8 cellular contexts compared by ENCODE assay signal in the genomic region with DNA sequence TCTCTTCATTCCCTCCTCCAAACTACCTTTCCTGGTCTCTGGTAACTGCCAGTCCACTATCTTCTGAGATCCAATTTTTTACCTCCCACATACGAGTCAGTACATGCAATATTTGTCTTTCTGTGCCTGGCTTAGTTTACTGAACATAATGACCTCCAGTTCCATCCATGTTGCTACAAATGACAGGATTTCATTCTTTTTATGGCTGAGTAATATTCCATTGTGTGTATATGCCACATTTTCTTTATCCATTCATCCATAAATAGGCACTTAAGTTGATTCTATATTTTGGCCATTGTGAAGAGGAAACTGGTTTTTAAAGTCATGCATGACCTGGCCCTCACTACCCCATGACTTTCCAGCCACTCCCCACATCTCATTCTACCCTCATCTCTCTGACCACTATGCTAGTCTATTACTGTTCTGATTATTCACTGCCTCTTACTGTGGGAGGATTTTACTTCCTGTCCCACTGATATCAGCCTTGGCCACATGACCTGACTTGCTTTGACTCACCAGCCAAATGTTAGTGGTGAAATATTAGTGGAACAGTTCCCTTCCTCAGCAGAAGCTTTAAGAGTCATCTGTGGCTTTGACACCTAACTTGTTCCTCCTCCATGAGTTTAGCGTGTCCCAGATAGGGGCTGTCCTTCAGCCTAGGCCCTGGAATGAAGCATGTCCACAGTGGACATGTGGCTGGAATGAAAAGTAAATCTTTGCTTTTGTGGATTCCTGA. TPM values are rescaled to one million over a fixed set of nuclear protein-coding genes. Genes with fewer than 3 reads are reported as not detected.
A peak's percentile ranks its signal among the peaks of the same experiment; 100 is the strongest.
DNase-seq lines count a peak whose midpoint lies in the region; ATAC-seq and TF ChIP-seq lines count a peak whose summit lies in the region.

No MANE protein-coding gene starts in this region.

- H3K27me3 ChIP-seq in H9 (ENCODE audit: insufficient read depth, low read length): no peaks in the 10 kb centered on the region

- no peak overlapping the region for H3K14ac ChIP-seq in H9 (ENCODE audit: insufficient read depth, low read length)

- no peaks in the 10 kb centered on the region for H3K79me2 ChIP-seq in H9 (ENCODE audit: insufficient read depth, low read length)

- no peaks in the 10 kb centered on the region for H3K27me3 Mint-ChIP-seq in H9 (ENCODE audit: low read depth)

- no peak overlapping the region for H3K4me2 ChIP-seq in H9 (ENCODE audit: insufficient read depth, insufficient read length, low read length)

- no peak overlapping the region for H2AK5ac ChIP-seq in H9 (ENCODE audit: insufficient read length, low read length)

- no peaks in the 10 kb centered on the region for H3K23me2 ChIP-seq in H9 (ENCODE audit: insufficient read length, low read depth, low read length, poor library complexity, severe bottlenecking)

- H2BK15ac ChIP-seq in H9 (ENCODE audit: low read depth, low read length): no peak overlapping the region

- H3K56ac ChIP-seq in H9 (ENCODE audit: insufficient read length, low read depth, low read length): no peak overlapping the region

- H3T11ph ChIP-seq in H9 (ENCODE audit: low read length): no peak overlapping the region

- H2AFZ ChIP-seq in H9 (ENCODE audit: low read length): no peak overlapping the region

- H3K4ac ChIP-seq in H9 (ENCODE audit: low read depth, low read length): no peak overlapping the region

- peak overlapping the region in 1 of 3 experiments; percentile 27; a peak in 1 of 7 replicates for H3K27ac Mint-ChIP-seq in H9

- H3K9ac ChIP-seq in H9 (ENCODE audit: extremely low read depth, insufficient read length, low read length): no peak overlapping the region

- WGBS in H9 (ENCODE audit: extremely low coverage, insufficient read length, low lambda C conversion rate): no CpG with 5 or more reads among the region's 2 CpGs

- no peak overlapping the region for H2BK20ac ChIP-seq in H9 (ENCODE audit: low read depth, low read length, poor library complexity, severe bottlenecking)

- H3K23ac ChIP-seq in H9 (ENCODE audit: insufficient read length, low read depth, low read length): no peak overlapping the region

- peaks cover 4% of the 10 kb centered on the region for H3K9me3 ChIP-seq in H9 (ENCODE audit: control insufficient read depth, low read depth, low read length)

- H3K4me1 ChIP-seq in H9 (ENCODE audit: insufficient read depth, low read length): no peaks in the 10 kb centered on the region

- no peak overlapping the region for H2BK12ac ChIP-seq in H9 (ENCODE audit: insufficient read length, low read depth, low read length)

- H3K4me1 Mint-ChIP-seq in H9: no peaks in the 10 kb centered on the region

- no peak overlapping the region for H4K91ac ChIP-seq in H9 (ENCODE audit: insufficient read length, low read depth, low read length)

- DNase-seq in activated T-cell treated with anti-CD3 and anti-CD28 coated beads for 24 hours (ENCODE audit: low read depth): peak; percentile 16
- no peak for DNase-seq in activated T-cell treated with anti-CD3 and anti-CD28 coated beads for 4 hours
- DNase-seq in NOMO-1 (lab: John Stamatoyannopoulos, UW; ENCODE audit: unreplicated experiment in 2 of 2): peak; percentile 58 to 94
- peak; percentile 45 for DNase-seq in stimulated activated naive CD8-positive, alpha-beta T cell treated with anti-CD3 and anti-CD28 coated beads, Interleukin-15, Interleukin-2, amounts not matched to agents 100 U/mL and 50 U/mL, for 24 hours
- no peak for DNase-seq in H9
- DNase-seq in 8988T: no peak

- H4K20me1 ChIP-seq in H9 (ENCODE audit: control insufficient read depth, insufficient read depth, insufficient read length): no peaks in the 10 kb centered on the region

- no peak overlapping the region for H4K8ac ChIP-seq in H9 (replicated peaks; ENCODE audit: insufficient read length, low read depth, low read length)

- H3K27ac ChIP-seq in H9 (ENCODE audit: insufficient read length, low read depth, low read length): no peak overlapping the region

- H2BK120ac ChIP-seq in H9 (ENCODE audit: low read depth, low read length, poor library complexity, severe bottlenecking): no peak overlapping the region

- no peak overlapping the region for H3K4me3 Mint-ChIP-seq in H9

- peak; percentile 83 for ATAC-seq in HG02571 (IDR thresholded peaks at IDR 0.05; ENCODE audit: unreplicated experiment)
- peak; percentile 83 for ATAC-seq in esophagus mucosa
- peak; percentile 90 for ATAC-seq in stimulated activated naive CD8-positive, alpha-beta T cell treated with anti-CD3 and anti-CD28 coated beads, Interleukin-15, Interleukin-2, amounts not matched to agents 100 U/mL and 50 U/mL, for 24 hours

- no peak overlapping the region for H4K5ac ChIP-seq in H9 (ENCODE audit: insufficient read length, low read depth, low read length)

- TF ChIP-seq CTCF in H9 (conservative IDR thresholded peaks at IDR 0.05): no peak

- H3K9me3 Mint-ChIP-seq in H9: peaks cover 0 to 3% of the 10 kb centered on the region in 2 experiments; a peak in 2 of 5 replicates

- no peak overlapping the region for H2BK5ac ChIP-seq in H9 (ENCODE audit: insufficient read length, low read length)

- H3K79me1 ChIP-seq in H9 (ENCODE audit: insufficient read depth, low read depth, low read length, poor library complexity, severe bottlenecking): no peaks in the 10 kb centered on the region

- no peak overlapping the region for H3K18ac ChIP-seq in H9 (ENCODE audit: insufficient read length, low read depth, low read length)

- peaks cover 0 to 4% (median 1%) of the 10 kb centered on the region in 3 experiments; a peak in 3 of 7 replicates for H3K36me3 Mint-ChIP-seq in H9 (ENCODE audit: insufficient read depth in 1 of 3, low read depth in 3 of 3)

RNA-seq across cellular contexts. Expression of gene GOLGA5, which starts 52.2 kb away (rescaled TPM):
- total RNA-seq in esophagus mucosa (24.9 TPM), H9 (2021) (23.9 and 25.4 TPM in 2 replicates)

Comparison
In these comparisons a context has a peak if more than half of its experiments do, and no peak if none do; other contexts are left out.
1. DNase-seq: peak in activated T-cell treated with anti-CD3 and anti-CD28 coated beads for 24 hours (single experiment), NOMO-1 (2 of 2) and stimulated activated naive CD8-positive, alpha-beta T cell treated with anti-CD3 and anti-CD28 coated beads, Interleukin-15, Interleukin-2, amounts not matched to agents 100 U/mL and 50 U/mL, for 24 hours (single experiment); none in activated T-cell treated with anti-CD3 and anti-CD28 coated beads for 4 hours (single experiment), H9 (single experiment) and 8988T (single experiment).
2. Peak in every context shown above with its lines, with median percentiles within 50 percentile points of each other: ATAC-seq.